Comparison of ENCODE assay signal across 1 cellular context in the genomic region with DNA sequence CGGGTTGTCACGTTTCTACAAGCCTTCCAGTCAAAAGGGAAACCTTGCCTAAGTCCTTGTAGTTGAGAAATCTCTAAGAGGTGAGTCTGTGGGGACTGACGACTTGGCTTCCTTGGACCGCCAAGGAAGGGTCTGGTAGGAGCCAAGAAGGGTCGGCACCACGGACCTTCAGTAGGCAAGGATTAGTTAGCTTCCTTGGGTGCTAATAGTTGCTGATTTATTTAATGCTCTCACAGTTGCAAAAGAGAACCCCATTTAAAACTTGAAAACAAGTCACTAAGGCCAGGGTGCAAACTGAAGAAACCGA.
A peak's percentile ranks its signal among the peaks of the same experiment; 100 is the strongest.
TF ChIP-seq lines count a peak whose summit lies in the region.

No MANE protein-coding gene starts in this region.

TF ChIP-seq in GM12878, 131 proteins besides CTCF, POLR2A, EP300 and RAD21:
- TF ChIP-seq CHD2 (IDR thresholded peaks at IDR 0.05; ENCODE audit: borderline replicate concordance, low read depth, low read length) = 0 out of 2 replicates have a peak, but pooled peaks have one; percentile 3
- TF ChIP-seq CEBPB (IDR thresholded peaks at IDR 0.05; ENCODE audit: borderline replicate concordance in 1 of 2, low read depth in 2 of 2, low read length in 2 of 2) = no peak
- no peak for TF ChIP-seq HCFC1 (IDR thresholded peaks at IDR 0.05; ENCODE audit: low read length)
- no peak for TF ChIP-seq SREBF1 (IDR thresholded peaks at IDR 0.05; ENCODE audit: low read length)
- no peak for TF ChIP-seq POLR2AphosphoS5 (IDR thresholded peaks at IDR 0.05; ENCODE audit: low read length)
- TF ChIP-seq ZBED1 (IDR thresholded peaks at IDR 0.05; ENCODE audit: borderline replicate concordance) = no peak
- TF ChIP-seq HDAC2 (IDR thresholded peaks at IDR 0.05) = no peak
- no peak for TF ChIP-seq RAD51 (IDR thresholded peaks at IDR 0.05)
- TF ChIP-seq NR2C2 (IDR thresholded peaks at IDR 0.05; ENCODE audit: borderline replicate concordance, control insufficient read depth, insufficient read length, low read depth) = no peak
- peak; percentile 49 to 67; a peak in 2 of 4 replicates for TF ChIP-seq IKZF2 (IDR thresholded peaks at IDR 0.05)
TF ChIP-seq in GM12878: peak in this region for 2.
